1 cellular context compared by ENCODE assay signal in the genomic region with DNA sequence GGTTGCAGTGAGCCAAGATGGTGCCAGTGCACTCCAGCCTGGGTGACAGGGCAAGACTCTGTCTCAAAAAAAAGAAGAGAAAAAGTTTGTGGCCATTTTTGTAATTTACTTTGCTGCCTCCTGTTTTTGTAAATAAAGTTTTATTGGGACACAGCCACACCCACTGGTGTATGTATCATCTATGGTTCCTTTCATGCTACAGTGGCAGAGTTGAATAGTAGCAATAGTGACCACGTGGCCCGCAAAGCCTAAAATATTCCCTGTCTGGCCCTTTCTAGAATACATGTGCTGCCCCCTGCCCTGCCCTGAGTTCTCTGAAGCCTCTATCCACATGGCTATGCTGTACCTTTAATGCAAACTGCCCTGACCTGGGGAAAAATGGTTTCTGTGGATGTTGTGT.
TF ChIP-seq lines count a peak whose summit lies in the region.

No MANE protein-coding gene starts in this region.

TF ChIP-seq in GM23338, 12 proteins besides CTCF, POLR2A, EP300 and RAD21 (continued from another document):
- TF ChIP-seq, protein P1, sequence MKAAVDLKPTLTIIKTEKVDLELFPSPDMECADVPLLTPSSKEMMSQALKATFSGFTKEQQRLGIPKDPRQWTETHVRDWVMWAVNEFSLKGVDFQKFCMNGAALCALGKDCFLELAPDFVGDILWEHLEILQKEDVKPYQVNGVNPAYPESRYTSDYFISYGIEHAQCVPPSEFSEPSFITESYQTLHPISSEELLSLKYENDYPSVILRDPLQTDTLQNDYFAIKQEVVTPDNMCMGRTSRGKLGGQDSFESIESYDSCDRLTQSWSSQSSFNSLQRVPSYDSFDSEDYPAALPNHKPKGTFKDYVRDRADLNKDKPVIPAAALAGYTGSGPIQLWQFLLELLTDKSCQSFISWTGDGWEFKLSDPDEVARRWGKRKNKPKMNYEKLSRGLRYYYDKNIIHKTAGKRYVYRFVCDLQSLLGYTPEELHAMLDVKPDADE (IDR thresholded peaks at IDR 0.05): no peak
- no peak for TF ChIP-seq ZNF331 (CRISPR knock-in tag; IDR thresholded peaks at IDR 0.05; ENCODE audit: low read depth)
- no peak for TF ChIP-seq POLR2AphosphoS5 (IDR thresholded peaks at IDR 0.05; ENCODE audit: low read depth)
- no peak for TF ChIP-seq NANOG (IDR thresholded peaks at IDR 0.05; ENCODE audit: borderline replicate concordance)
- TF ChIP-seq JUNB (IDR thresholded peaks at IDR 0.05; ENCODE audit: unreplicated experiment): no peak
- TF ChIP-seq STAT1 (IDR thresholded peaks at IDR 0.05; ENCODE audit: unreplicated experiment): no peak
- no peak for TF ChIP-seq EZH2 (IDR thresholded peaks at IDR 0.05; ENCODE audit: low read depth, unreplicated experiment)
- TF ChIP-seq EZH2phosphoT487 (IDR thresholded peaks at IDR 0.05; ENCODE audit: unreplicated experiment): no peak
- TF ChIP-seq, protein P2, sequence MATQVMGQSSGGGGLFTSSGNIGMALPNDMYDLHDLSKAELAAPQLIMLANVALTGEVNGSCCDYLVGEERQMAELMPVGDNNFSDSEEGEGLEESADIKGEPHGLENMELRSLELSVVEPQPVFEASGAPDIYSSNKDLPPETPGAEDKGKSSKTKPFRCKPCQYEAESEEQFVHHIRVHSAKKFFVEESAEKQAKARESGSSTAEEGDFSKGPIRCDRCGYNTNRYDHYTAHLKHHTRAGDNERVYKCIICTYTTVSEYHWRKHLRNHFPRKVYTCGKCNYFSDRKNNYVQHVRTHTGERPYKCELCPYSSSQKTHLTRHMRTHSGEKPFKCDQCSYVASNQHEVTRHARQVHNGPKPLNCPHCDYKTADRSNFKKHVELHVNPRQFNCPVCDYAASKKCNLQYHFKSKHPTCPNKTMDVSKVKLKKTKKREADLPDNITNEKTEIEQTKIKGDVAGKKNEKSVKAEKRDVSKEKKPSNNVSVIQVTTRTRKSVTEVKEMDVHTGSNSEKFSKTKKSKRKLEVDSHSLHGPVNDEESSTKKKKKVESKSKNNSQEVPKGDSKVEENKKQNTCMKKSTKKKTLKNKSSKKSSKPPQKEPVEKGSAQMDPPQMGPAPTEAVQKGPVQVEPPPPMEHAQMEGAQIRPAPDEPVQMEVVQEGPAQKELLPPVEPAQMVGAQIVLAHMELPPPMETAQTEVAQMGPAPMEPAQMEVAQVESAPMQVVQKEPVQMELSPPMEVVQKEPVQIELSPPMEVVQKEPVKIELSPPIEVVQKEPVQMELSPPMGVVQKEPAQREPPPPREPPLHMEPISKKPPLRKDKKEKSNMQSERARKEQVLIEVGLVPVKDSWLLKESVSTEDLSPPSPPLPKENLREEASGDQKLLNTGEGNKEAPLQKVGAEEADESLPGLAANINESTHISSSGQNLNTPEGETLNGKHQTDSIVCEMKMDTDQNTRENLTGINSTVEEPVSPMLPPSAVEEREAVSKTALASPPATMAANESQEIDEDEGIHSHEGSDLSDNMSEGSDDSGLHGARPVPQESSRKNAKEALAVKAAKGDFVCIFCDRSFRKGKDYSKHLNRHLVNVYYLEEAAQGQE (IDR thresholded peaks at IDR 0.05; ENCODE audit: unreplicated experiment): no peak
- TF ChIP-seq CREB1 (CRISPR knock-in tag; IDR thresholded peaks at IDR 0.05; ENCODE audit: low read depth): no peak
- no peak for TF ChIP-seq ZNF114 (CRISPR knock-in tag; IDR thresholded peaks at IDR 0.05)
TF ChIP-seq in GM23338: peak in this region for 0.
